In genomic region chr7:25951414-25952276, GRCh38 we compare ENCODE assay signal across 8 cellular contexts.
DNase-seq lines count a peak whose midpoint lies in the region; ATAC-seq and TF ChIP-seq lines count a peak whose summit lies in the region.

No MANE protein-coding gene starts in this region.

- H3K4me3 ChIP-seq in GM12864 (ENCODE audit: low read depth, low read length): peak overlapping the region; percentile 66

- no peak for TF ChIP-seq CTCF in 22Rv1 (IDR thresholded peaks at IDR 0.05)
- no peak for TF ChIP-seq CTCF in GM12864 (IDR thresholded peaks at IDR 0.05; ENCODE audit: low read depth, low read length, missing control alignments)
- no peak for TF ChIP-seq CTCF in natural killer cell (IDR thresholded peaks at IDR 0.05)

- peaks cover 14% of the 10 kb centered on the region for H3K4me1 Mint-ChIP-seq in dendritic cell treated with granulocyte-macrophage colony-stimulating factor and Interleukin-4, amounts not matched to agents 40 ng/mL and 50 ng/mL, for 4 days (ENCODE audit: low read depth)
- H3K4me1 Mint-ChIP-seq in natural killer cell: peaks cover 12 to 22% of the 10 kb centered on the region in 2 donors

- H3K4me3 Mint-ChIP-seq in dendritic cell treated with granulocyte-macrophage colony-stimulating factor and Interleukin-4, amounts not matched to agents 40 ng/mL and 50 ng/mL, for 4 days: peak overlapping the region; percentile 68
- H3K4me3 Mint-ChIP-seq in natural killer cell: peak overlapping the region; percentile 76

- H3K27ac ChIP-seq in 22Rv1: peak overlapping the region; percentile 78

- peak overlapping the region; percentile 57 for H3K27ac Mint-ChIP-seq in dendritic cell treated with granulocyte-macrophage colony-stimulating factor and Interleukin-4, amounts not matched to agents 40 ng/mL and 50 ng/mL, for 4 days
- H3K27ac Mint-ChIP-seq in natural killer cell: peak overlapping the region in 1 of 2 donors; percentile 33

- DNase-seq in GM12864 (ENCODE audit: low read depth) (no peak), NCI-H69 (lab: John Stamatoyannopoulos, UW) (peak; percentile 50), natural killer cell (no peak), GF-D8 (lab: John Stamatoyannopoulos, UW) (no peak), NCI-H2196 treated with DMSO at 0.1 percent for 48 hours (lab: John Stamatoyannopoulos, UW; ENCODE audit: unreplicated experiment) (no peak)

- H3K9me3 Mint-ChIP-seq in dendritic cell treated with granulocyte-macrophage colony-stimulating factor and Interleukin-4, amounts not matched to agents 40 ng/mL and 50 ng/mL, for 4 days: no peaks in the 10 kb centered on the region
- no peaks in the 10 kb centered on the region for H3K9me3 Mint-ChIP-seq in natural killer cell

- no peaks in the 10 kb centered on the region for H3K36me3 Mint-ChIP-seq in dendritic cell treated with granulocyte-macrophage colony-stimulating factor and Interleukin-4, amounts not matched to agents 40 ng/mL and 50 ng/mL, for 4 days (ENCODE audit: low read depth)
- no peaks in the 10 kb centered on the region for H3K36me3 Mint-ChIP-seq in natural killer cell

- peaks cover 61% of the 10 kb centered on the region for H3K27me3 Mint-ChIP-seq in dendritic cell treated with granulocyte-macrophage colony-stimulating factor and Interleukin-4, amounts not matched to agents 40 ng/mL and 50 ng/mL, for 4 days
- H3K27me3 Mint-ChIP-seq in natural killer cell (ENCODE audit: low read depth in 2 of 2): peaks cover 28 to 30% of the 10 kb centered on the region in 2 donors

- ATAC-seq in HG02678 (IDR thresholded peaks at IDR 0.05; ENCODE audit: unreplicated experiment): peak; percentile 47
- ATAC-seq in natural killer cell: no peak

- intact Hi-C loops in dendritic cell treated with granulocyte-macrophage colony-stimulating factor and Interleukin-4, amounts not matched to agents 40 ng/mL and 50 ng/mL, for 4 days (cut with micrococcal nuclease): no loop called here
- intact Hi-C loops in natural killer cell (cut with micrococcal nuclease): no loop called here
